In genomic region chrX:47158781-47159180, GRCh38 we compare ENCODE assay signal across 34 cellular contexts.
"Had no signal": no experiment of that assay in that cellular context is flagged by ENCODE, and none has a peak within 500 bp of the region (broad histone marks: within the 10 kb centered on the region; RNA-seq: fewer than 3 reads in every experiment).

No MANE protein-coding gene starts in this region.

- H3K4me3 ChIP-seq: adrenal gland, body of pancreas, breast epithelium had no signal

- H3K4me1 ChIP-seq: adrenal gland, body of pancreas, breast epithelium had no signal

- H3K27ac Mint-ChIP-seq: activated B cell treated with CpG ODN at 0.5 μM for 24 hours; activated CD4-positive, alpha-beta memory T cell treated with anti-CD3 and anti-CD28 coated beads for 36 hours; activated CD4-positive, alpha-beta T cell treated with anti-CD3 and anti-CD28 coated beads, Interleukin-2, amount 10 ng/mL, durations not matched to agents 24 days and 14 days; activated CD8-positive, alpha-beta T cell treated with anti-CD3 and anti-CD28 coated beads for 36 hours; activated naive CD4-positive, alpha-beta T cell treated with anti-CD3 and anti-CD28 coated beads for 36 hours; activated naive CD4-positive, alpha-beta T cell treated with anti-CD3 and anti-CD28 coated beads, Interleukin-2, amount 50 U/mL, for 72 hours; activated naive CD8-positive, alpha-beta T cell treated with anti-CD3 and anti-CD28 coated beads for 36 hours; activated T-cell treated with anti-CD3 and anti-CD28 coated beads, Interleukin-2, amount 50 U/mL, for 72 hours; activated T-helper 1 cell treated with anti-CD3 and anti-CD28 coated beads, Interleukin-12 subunit alpha, Interleukin-12 subunit beta, Interleukin-2, Interleukin-4 antibody, amounts not matched to agents 30 ng/mL and 10 ng/mL and 1 ng/mL, durations not matched to agents 14 hours and 24 hours and 36 hours; activated T-helper 17 cell treated with anti-CD3 and anti-CD28 coated beads, Interleukin-2, amount 50 U/mL, for 72 hours; T-helper 1 cell treated with Interleukin-12 subunit alpha and Interleukin-12 subunit beta and Interleukin-4 antibody, amounts not matched to agents 30 μg/mL and 1 μg/mL, for 36 hours; T-helper 2 cell treated with Interferon-gamma antibody and Interleukin-4, amounts not matched to agents 5 μg/mL and 100 μg/mL, for 36 hours had no signal

- H3K4me1 Mint-ChIP-seq: activated naive CD8-positive, alpha-beta T cell treated with anti-CD3 and anti-CD28 coated beads for 36 hours; activated T-helper 17 cell treated with anti-CD3 and anti-CD28 coated beads, Interleukin-2, amount 50 U/mL, for 72 hours had no signal

- H3K9me3 ChIP-seq: adrenal gland, body of pancreas had no signal

- H3K27me3 Mint-ChIP-seq: activated B cell treated with CpG ODN at 0.5 μM for 24 hours; activated CD4-positive, alpha-beta memory T cell treated with anti-CD3 and anti-CD28 coated beads for 36 hours; activated CD4-positive, alpha-beta T cell treated with anti-CD3 and anti-CD28 coated beads, Interleukin-2, amount 10 ng/mL, durations not matched to agents 24 days and 14 days; activated CD8-positive, alpha-beta T cell treated with anti-CD3 and anti-CD28 coated beads for 36 hours; activated naive CD8-positive, alpha-beta T cell treated with anti-CD3 and anti-CD28 coated beads for 36 hours; activated T-helper 17 cell treated with anti-CD3 and anti-CD28 coated beads, Interleukin-2, amount 50 U/mL, for 72 hours had no signal

- ATAC-seq: activated CD8-positive, alpha-beta T cell treated with anti-CD3 and anti-CD28 coated beads for 36 hours; activated naive CD4-positive, alpha-beta T cell treated with anti-CD3 and anti-CD28 coated beads, Interleukin-2, amount 50 U/mL, for 72 hours; activated T-cell treated with anti-CD3 and anti-CD28 coated beads, Interleukin-2, amount 50 U/mL, for 4 hours; activated T-cell treated with anti-CD3 and anti-CD28 coated beads, Interleukin-2, amount 50 U/mL, for 72 hours; activated T-helper 17 cell treated with anti-CD3 and anti-CD28 coated beads, Interleukin-2, amount 50 U/mL, for 72 hours; body of pancreas had no signal

- H3K27me3 ChIP-seq: adrenal gland, body of pancreas, brain microvascular endothelial cell had no signal

- H3K4me3 Mint-ChIP-seq: activated B cell treated with CpG ODN at 0.5 μM for 24 hours; activated CD4-positive, alpha-beta memory T cell treated with anti-CD3 and anti-CD28 coated beads for 36 hours; activated CD4-positive, alpha-beta T cell treated with anti-CD3 and anti-CD28 coated beads, Interleukin-2, amount 10 ng/mL, durations not matched to agents 24 days and 14 days; activated CD8-positive, alpha-beta T cell treated with anti-CD3 and anti-CD28 coated beads for 36 hours; activated naive CD4-positive, alpha-beta T cell treated with anti-CD3 and anti-CD28 coated beads for 36 hours; activated naive CD8-positive, alpha-beta T cell treated with anti-CD3 and anti-CD28 coated beads for 36 hours; activated T-cell treated with anti-CD3 and anti-CD28 coated beads, Interleukin-2, amount 50 U/mL, for 4 hours; activated T-cell treated with anti-CD3 and anti-CD28 coated beads, Interleukin-2, amount 50 U/mL, for 72 hours; activated T-helper 1 cell treated with anti-CD3 and anti-CD28 coated beads, Interleukin-12 subunit alpha, Interleukin-12 subunit beta, Interleukin-2, Interleukin-4 antibody, amounts not matched to agents 30 ng/mL and 10 ng/mL and 1 ng/mL, durations not matched to agents 14 hours and 24 hours and 36 hours; activated T-helper 17 cell treated with anti-CD3 and anti-CD28 coated beads, Interleukin-2, amount 50 U/mL, for 72 hours; T-helper 1 cell treated with Interleukin-12 subunit alpha and Interleukin-12 subunit beta and Interleukin-4 antibody, amounts not matched to agents 30 μg/mL and 1 μg/mL, for 36 hours; T-helper 2 cell treated with Interferon-gamma antibody and Interleukin-4, amounts not matched to agents 5 μg/mL and 100 μg/mL, for 36 hours had no signal

- H3K27ac ChIP-seq: adrenal gland, body of pancreas, brain microvascular endothelial cell, breast epithelium, VCaP had no signal

- H3K9me3 Mint-ChIP-seq: activated B cell treated with CpG ODN at 0.5 μM for 24 hours; activated CD4-positive, alpha-beta memory T cell treated with anti-CD3 and anti-CD28 coated beads for 36 hours; activated CD4-positive, alpha-beta T cell treated with anti-CD3 and anti-CD28 coated beads, Interleukin-2, amount 10 ng/mL, durations not matched to agents 24 days and 14 days; activated CD8-positive, alpha-beta T cell treated with anti-CD3 and anti-CD28 coated beads for 36 hours; activated naive CD4-positive, alpha-beta T cell treated with anti-CD3 and anti-CD28 coated beads for 36 hours; activated naive CD4-positive, alpha-beta T cell treated with anti-CD3 and anti-CD28 coated beads, Interleukin-2, amount 50 U/mL, for 72 hours; activated naive CD8-positive, alpha-beta T cell treated with anti-CD3 and anti-CD28 coated beads for 36 hours; activated T-cell treated with anti-CD3 and anti-CD28 coated beads, Interleukin-2, amount 50 U/mL, for 4 hours; activated T-cell treated with anti-CD3 and anti-CD28 coated beads, Interleukin-2, amount 50 U/mL, for 72 hours; activated T-helper 1 cell treated with anti-CD3 and anti-CD28 coated beads, Interleukin-12 subunit alpha, Interleukin-12 subunit beta, Interleukin-2, Interleukin-4 antibody, amounts not matched to agents 30 ng/mL and 10 ng/mL and 1 ng/mL, durations not matched to agents 14 hours and 24 hours and 36 hours; activated T-helper 17 cell treated with anti-CD3 and anti-CD28 coated beads, Interleukin-2, amount 50 U/mL, for 72 hours; T-helper 1 cell treated with Interleukin-12 subunit alpha and Interleukin-12 subunit beta and Interleukin-4 antibody, amounts not matched to agents 30 μg/mL and 1 μg/mL, for 36 hours; T-helper 2 cell treated with Interferon-gamma antibody and Interleukin-4, amounts not matched to agents 5 μg/mL and 100 μg/mL, for 36 hours had no signal

- DNase-seq: activated B cell treated with CpG ODN at 0.5 μM for 24 hours; activated CD4-positive, alpha-beta memory T cell treated with anti-CD3 and anti-CD28 coated beads for 36 hours; activated CD4-positive, alpha-beta T cell treated with anti-CD3 and anti-CD28 coated beads for 4 hours; activated CD4-positive, alpha-beta T cell treated with anti-CD3 and anti-CD28 coated beads, Interleukin-2, amount 10 ng/mL, durations not matched to agents 24 days and 14 days; activated CD4-positive, alpha-beta T cell treated with anti-CD3 and anti-CD28 coated beads, Interleukin-2, amount 50 U/mL, for 1 hour; activated CD4-positive, alpha-beta T cell treated with anti-CD3 and anti-CD28 coated beads, Interleukin-2, amount 50 U/mL, for 4 hours; activated CD4-positive, CD25-positive, alpha-beta regulatory T cell treated with anti-CD3 and anti-CD28 coated beads, Interleukin-2, amount 50 U/mL, for 72 hours; activated CD8-positive, alpha-beta memory T cell treated with anti-CD3 and anti-CD28 coated beads, Interleukin-2, amount 50 U/mL, for 4 hours; activated CD8-positive, alpha-beta T cell treated with anti-CD3 and anti-CD28 coated beads for 36 hours; activated effector memory CD4-positive, alpha-beta T cell treated with anti-CD3 and anti-CD28 coated beads, Interleukin-2, amount 50 U/mL, for 16 hours; activated gamma-delta T cell treated with Interleukin-2 at 50 U/mL for 16 hours; activated naive CD4-positive, alpha-beta T cell; activated naive CD4-positive, alpha-beta T cell treated with anti-CD3 and anti-CD28 coated beads for 36 hours; activated naive CD4-positive, alpha-beta T cell treated with anti-CD3 and anti-CD28 coated beads, Interleukin-2, amount 50 U/mL, for 16 hours; activated naive CD8-positive, alpha-beta T cell treated with anti-CD3 and anti-CD28 coated beads for 36 hours; activated T-cell treated with anti-CD3 and anti-CD28 coated beads for 4 hours; activated T-cell treated with anti-CD3 and anti-CD28 coated beads, Interleukin-2, amount 50 U/mL, for 1 hour; activated T-cell treated with anti-CD3 and anti-CD28 coated beads, Interleukin-2, amount 50 U/mL, for 4 hours; activated T-cell treated with anti-CD3 and anti-CD28 coated beads, Interleukin-2, amount 50 U/mL, for 72 hours; amniotic stem cell; body of pancreas; brain microvascular endothelial cell; caudate nucleus; T-helper 1 cell; T-helper 2 cell; T-helper 9 cell had no signal

- H3K36me3 ChIP-seq: breast epithelium had no signal
